In genomic region chr17:33973491-33973890, GRCh38 we compare ENCODE assay signal across 20 cellular contexts.
"Had no signal": no experiment of that assay in that cellular context is flagged by ENCODE, and none has a peak within 500 bp of the region (broad histone marks: within the 10 kb centered on the region; RNA-seq: fewer than 3 reads in every experiment).

No MANE protein-coding gene starts in this region.

- H3K36me3 ChIP-seq: neutrophil, right atrium auricular region, sigmoid colon, suprapubic skin, thyroid gland, uterus had no signal

- DNase-seq: erythroblast; foreskin keratinocyte; immature natural killer cell; kidney; left cardiac atrium; left ventricle myocardium superior; mesenchymal stem cell; midbrain; naive thymus-derived CD4-positive, alpha-beta T cell; nephron progenitor cell; posterior cingulate gyrus; sigmoid colon; stimulated activated naive CD4-positive, alpha-beta T cell; thyroid gland; uterus had no signal

- H3K4me1 ChIP-seq: foreskin keratinocyte, right atrium auricular region, sigmoid colon, thyroid gland, uterus had no signal

- H3K27ac ChIP-seq: foreskin keratinocyte, neutrophil, right atrium auricular region, sigmoid colon, suprapubic skin, thyroid gland, uterus had no signal

- H3K4me3 ChIP-seq: lung, right atrium auricular region, sigmoid colon, skin epidermis, suprapubic skin, thyroid gland, uterus had no signal

- H3K9me3 ChIP-seq: neutrophil, right atrium auricular region, sigmoid colon, suprapubic skin, thyroid gland, uterus had no signal

- H3K27me3 ChIP-seq: foreskin keratinocyte, right atrium auricular region, thyroid gland, uterus had no signal
